ENCODE assay signal across 8 cellular contexts in genomic region chr13:49935171-49936084, GRCh38. TPM values are rescaled to one million over a fixed set of nuclear protein-coding genes. Genes with fewer than 3 reads are reported as not detected.
DNase-seq lines count a peak whose midpoint lies in the region; ATAC-seq and TF ChIP-seq lines count a peak whose summit lies in the region.

No MANE protein-coding gene starts in this region.

- H3K36me3 ChIP-seq in Peyer's patch = peaks cover 0 to 3% (median 0%) of the 10 kb centered on the region in 3 donors

- H3K27me3 Mint-ChIP-seq in activated naive CD8-positive, alpha-beta T cell = no peaks in the 10 kb centered on the region

- no peak for TF ChIP-seq POLR2A in Peyer's patch (IDR thresholded peaks at IDR 0.05)

- peak overlapping the region; percentile 71 to 88 (median 81) for H3K4me3 ChIP-seq in Peyer's patch

- peaks cover 0 to 16% (median 0%) of the 10 kb centered on the region in 4 donors for H3K4me1 ChIP-seq in Peyer's patch

- H3K27me3 ChIP-seq in Peyer's patch = no peaks in the 10 kb centered on the region

- peak overlapping the region; percentile 97 for H3K4me3 Mint-ChIP-seq in activated naive CD8-positive, alpha-beta T cell

- H3K9me3 ChIP-seq in Peyer's patch = no peaks in the 10 kb centered on the region

- no peak for TF ChIP-seq CTCF in Peyer's patch (IDR thresholded peaks at IDR 0.05)

- no peaks in the 10 kb centered on the region for H3K36me3 Mint-ChIP-seq in activated naive CD8-positive, alpha-beta T cell

- intact Hi-C loops in left cardiac atrium (cut with DNase I) (no loop called here), posterior cingulate gyrus (cut with DNase I) (loop anchor here (5.0 kb wide), 3 partner anchors 62 to 147 kb away; partner anchors contain the start of genes KPNA3 and TRIM13)

- DNase-seq in AG20443 (ENCODE audit: low spot score) (peak; percentile 56), Peyer's patch (peak in 2 of 3 donors; percentile 28 to 66), left cardiac atrium (peak; percentile 51), posterior cingulate gyrus (peak in 6 of 10 donors; percentile 23 to 88 (median 36)), amniotic stem cell (lab: John Stamatoyannopoulos, UW) (no peak)

- ATAC-seq in GM18870 (IDR thresholded peaks at IDR 0.05; ENCODE audit: unreplicated experiment) (peak; percentile 22), HG03103 (IDR thresholded peaks at IDR 0.05; ENCODE audit: low read depth, unreplicated experiment) (peak; percentile 16), left cardiac atrium (peak; percentile 20 to 46)

- peaks cover 16% of the 10 kb centered on the region for H3K4me1 Mint-ChIP-seq in activated naive CD8-positive, alpha-beta T cell (ENCODE audit: low read depth)

- H3K27ac Mint-ChIP-seq in activated naive CD8-positive, alpha-beta T cell = peak overlapping the region; percentile 78

- H3K9me3 Mint-ChIP-seq in activated naive CD8-positive, alpha-beta T cell (ENCODE audit: low read depth) = no peaks in the 10 kb centered on the region

- peak overlapping the region; percentile 79 to 91 (median 84) for H3K27ac ChIP-seq in Peyer's patch

RNA-seq across cellular contexts. Expression of gene SPRYD7, which starts 0.7 kb away (rescaled TPM):
- 10 to 100 TPM in 1 of 4 donors, 1 to 10 TPM in 3; 5.8 to 10.3 (median 7.3) TPM for total RNA-seq in Peyer's patch
- total RNA-seq in left cardiac atrium = 10 to 100 TPM in 1 of 2 donors, 1 to 10 TPM in 1; 8.6 to 11.7 TPM
